Comparison of ENCODE assay signal across 3 cellular contexts in genomic region chr2:235360446-235360845, GRCh38.
"Had no signal": no experiment of that assay in that cellular context is flagged by ENCODE, and none has a peak within 500 bp of the region (broad histone marks: within the 10 kb centered on the region; RNA-seq: fewer than 3 reads in every experiment).

No MANE protein-coding gene starts in this region.

- H3K4me3 ChIP-seq: GM12878 had no signal

- ATAC-seq: GM12878 had no signal

- DNase-seq: GDM1, GF-D8 had no signal
